In the genomic region with DNA sequence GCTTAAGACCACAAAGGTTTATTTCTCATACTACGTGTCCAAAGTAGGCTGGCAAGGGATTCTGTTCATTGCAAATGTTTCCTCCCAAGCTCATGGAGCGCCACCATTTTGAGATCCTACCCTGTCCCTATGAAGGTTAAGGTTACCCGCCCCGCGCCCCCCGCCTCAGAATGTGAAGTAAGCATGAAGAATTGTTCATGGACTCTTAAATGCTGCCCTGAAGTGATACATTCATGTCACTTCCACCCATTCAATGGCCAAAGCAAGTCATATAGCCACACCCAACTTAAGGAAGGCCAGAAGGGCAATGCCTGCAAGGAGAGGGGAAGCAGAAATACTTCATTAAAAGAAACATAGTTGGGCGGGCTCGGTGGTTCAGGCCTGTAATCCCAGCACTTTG, we compare ENCODE assay signal across 8 cellular contexts. TPM values are rescaled to one million over a fixed set of nuclear protein-coding genes. Genes with fewer than 3 reads are reported as not detected.
DNase-seq lines count a peak whose midpoint lies in the region; ATAC-seq, FAIRE-seq and TF ChIP-seq lines count a peak whose summit lies in the region.

No MANE protein-coding gene starts in this region.

- H3K36me3 ChIP-seq in heart right ventricle (no peaks in the 10 kb centered on the region), K562 (ENCODE audit: control insufficient read depth, insufficient read depth, low read length) (no peaks in the 10 kb centered on the region), mucosa of stomach (ENCODE audit: control insufficient read depth, insufficient read depth, low read length) (no peaks in the 10 kb centered on the region), upper lobe of right lung (no peaks in the 10 kb centered on the region)

- WGBS in heart right ventricle, 2 donors, result 76 to 85% methylated on average over 8 of the region's 8 CpGs
- 86% methylated on average over 6 of the region's 8 CpGs for WGBS in K562 (ENCODE audit: insufficient coverage, low coverage, missing lambda C conversion rate)

- ATAC-seq in heart right ventricle (no peak), Right ventricle myocardium superior (ENCODE audit: poor library complexity) (no peak), K562 (no peak), upper lobe of right lung (no peak), HG02588 (IDR thresholded peaks at IDR 0.05; ENCODE audit: unreplicated experiment) (no peak)

- peak overlapping the region; percentile 87 for H3K4me2 ChIP-seq in K562 (ENCODE audit: insufficient read depth, low read length)

- H3K4me1 ChIP-seq in heart right ventricle (peaks cover 3 to 50% (median 33%) of the 10 kb centered on the region in 9 donors), K562 (replicated peaks in 1 of 2; ENCODE audit: control insufficient read depth in 2 of 2, insufficient read depth in 2 of 2, low read length in 2 of 2) (peaks cover 46 to 58% of the 10 kb centered on the region in 2 experiments), mucosa of stomach (ENCODE audit: control insufficient read depth, insufficient read depth, low read length) (peaks cover 52% of the 10 kb centered on the region), upper lobe of right lung (peaks cover 33% of the 10 kb centered on the region)

- TF ChIP-seq CTCF in heart right ventricle (IDR thresholded peaks at IDR 0.05) (no peak), K562 (IDR thresholded peaks at IDR 0.05 in 2 of 3, conservative IDR thresholded peaks at IDR 0.05 in 1 of 3; ENCODE audit: insufficient read depth in 2 of 3, low read depth in 1 of 3, low read length in 3 of 3) (no peak), upper lobe of right lung (IDR thresholded peaks at IDR 0.05) (no peak)

- H3K9ac ChIP-seq in K562 (ENCODE audit: insufficient read depth in 1 of 2, low read depth in 2 of 2, low read length in 2 of 2) (peak overlapping the region in 1 of 2 experiments; percentile 92; a peak in 1 of 4 replicates), mucosa of stomach (ENCODE audit: low read length) (peak overlapping the region; percentile 81)

- no peak for TF ChIP-seq EP300 in K562 (IDR thresholded peaks at IDR 0.05; ENCODE audit: low read length)

- TF ChIP-seq POLR2A in K562 (conservative IDR thresholded peaks at IDR 0.05), result no peak

- no peak for TF ChIP-seq RAD21 in K562 (CRISPR knock-in tag; conservative IDR thresholded peaks at IDR 0.05 in 1 of 2, IDR thresholded peaks at IDR 0.05 in 1 of 2)

- BruUV-seq in K562 (replicated peaks; lab: Mats Ljungman, UMichigan), result no TSS peak

- H3K9me3 ChIP-seq in heart right ventricle (no peaks in the 10 kb centered on the region), K562 (replicated peaks; ENCODE audit: control insufficient read depth, insufficient read depth, low read depth, low read length) (no peaks in the 10 kb centered on the region), mucosa of stomach (ENCODE audit: control insufficient read depth, low read length) (no peaks in the 10 kb centered on the region), upper lobe of right lung (no peaks in the 10 kb centered on the region)

- 0 out of 3 replicates have a peak, but pooled peaks cover 6% of the 10 kb centered on the region for H3K79me2 ChIP-seq in K562 (ENCODE audit: control insufficient read depth, insufficient read depth, low read length)

- H3K27me3 ChIP-seq in heart right ventricle (no peaks in the 10 kb centered on the region), K562 (ENCODE audit: control insufficient read depth in 2 of 2, insufficient read depth in 2 of 2, low read length in 2 of 2) (no peaks in the 10 kb centered on the region), mucosa of stomach (ENCODE audit: control insufficient read depth, insufficient read depth, low read length) (no peaks in the 10 kb centered on the region), upper lobe of right lung (no peaks in the 10 kb centered on the region)

- in situ Hi-C loops in K562 (cut with MboI), result no loop called here

- CTCF ChIA-PET in K562 (lab: Yijun Ruan, JAX; ENCODE audit: low intra/inter-chr PET ratio), result interaction anchor here (0.6 to 5.3 kb wide), 4 partner anchors 13 to 91 kb away, joined by 3 to 54 read pairs (median 8); a partner anchor contains a TSS

- intact Hi-C loops in heart right ventricle (cut with DNase I) (loop anchor here in 9 of 10 donors (2.0 to 10.0 kb wide), 7 partner anchors 34 to 420 kb away; a partner anchor contains a TSS), Right ventricle myocardium superior (cut with DNase I) (loop anchor here (5.0 kb wide), 1 partner anchor 408 kb away; no protein-coding TSS in a partner anchor), K562 (cut with micrococcal nuclease) (no loop called here), upper lobe of right lung (cut with DNase I) (loop anchor here (10.0 kb wide), 1 partner anchor 780 kb away; no protein-coding TSS in a partner anchor)

- H3K9me1 ChIP-seq in K562 (ENCODE audit: control insufficient read depth, insufficient read depth, low read length), result no peaks in the 10 kb centered on the region

- FAIRE-seq in K562 (lab: Jason Lieb, UNC), result no peak

- peak overlapping the region; percentile 16; the same call in 1 of the 2 replicates for H2AFZ ChIP-seq in K562 (ENCODE audit: low read depth, low read length)

- H3K4me3 ChIP-seq in heart right ventricle, result peak overlapping the region in 2 of 10 donors; percentile 72 to 78
- H3K4me3 ChIP-seq in K562, result no peak overlapping the region
- no peak overlapping the region for H3K4me3 ChIP-seq in mucosa of stomach (ENCODE audit: low read length)
- no peak overlapping the region for H3K4me3 ChIP-seq in upper lobe of right lung

- H3K27ac ChIP-seq in heart right ventricle (peak overlapping the region in 9 of 10 donors; percentile 93 to 99 (median 97)), K562 (ENCODE audit: extremely low read depth, low read depth, low read length) (peak overlapping the region; percentile 96), upper lobe of right lung (peak overlapping the region; percentile 99)

- H4K20me1 ChIP-seq in K562 (replicated peaks; ENCODE audit: control insufficient read depth, insufficient read depth, low read length), result no peaks in the 10 kb centered on the region

- POLR2A ChIA-PET in K562 (lab: Yijun Ruan, JAX), result interaction anchor here (0.7 to 1.3 kb wide), 6 partner anchors 14 to 210 kb away, joined by 3 to 8 read pairs (median 3); no protein-coding TSS in a partner anchor

- no peak for DNase-seq in heart right ventricle
- DNase-seq in Right ventricle myocardium superior, result no peak
- no peak for DNase-seq in K562 (ENCODE audit: extremely low read depth in 1 of 4, low spot score in 3 of 4)
- DNase-seq in upper lobe of right lung, result no peak
- no peak for DNase-seq in NCI-H446 (lab: John Stamatoyannopoulos, UW)
- no peak for DNase-seq in NK-92 (lab: John Stamatoyannopoulos, UW; ENCODE audit: unreplicated experiment)

RNA-seq across cellular contexts. Expression of a gene that starts 4.2 kb away (rescaled TPM):
- total RNA-seq in heart right ventricle (under 1 TPM in 9 of 10 donors, not detected in 1; 0.16 to 0.45 (median 0.28) TPM), Right ventricle myocardium superior (0.43 TPM), K562 (2014; rRNA removed) (0.24 and 0.27 TPM in 2 replicates), K562 (2014; rRNA removed; fragmentation: Illumina TruSeq; extraction: Trizol) (0.11 and 0.13 TPM in 2 replicates), K562 (2015; rRNA removed; fragmentation: Illumina TruSeq; extraction: Trizol) (not detected in 2 replicates), K562 (2021) (0.18 and 0.20 TPM in 2 replicates), upper lobe of right lung (0.67 TPM)
- polyA plus RNA-seq in heart right ventricle (1 to 10 TPM in 1 of 2 donors, under 1 TPM in 1; 0.30 to 1.1 TPM), K562 (2011; rRNA removed) (0.07 TPM in 1 of 2 replicates, not detected in the other), K562 (2014; fragmentation: Illumina TruSeq; extraction: Trizol) (0.21 and 0.45 TPM in 2 replicates), K562 (2014; fragmentation: Nextera tagmentation; extraction: Ambion mirVana) (under 1 TPM; 0.25 to 0.61 TPM), K562 (2014; rRNA removed) (0.23 TPM in 1 of 2 replicates, not detected in the other)
- 0.25 TPM in 1 of 2 replicates, not detected in the other for total RNA-seq in K562 (2011; cell fraction: chromatin; rRNA removed; ENCODE audit: low replicate concordance)
- 0.33 TPM in 1 of 2 replicates, not detected in the other for total RNA-seq in K562 (2011; cell fraction: nucleolus; rRNA removed)
- total RNA-seq in K562 (2011; cell fraction: nucleoplasm; rRNA removed), result 0.29 TPM in 1 of 2 replicates, not detected in the other
- polyA plus RNA-seq in K562 (2011; cell fraction: cytosol; rRNA removed), result 0.13 TPM in 1 of 2 replicates, not detected in the other
- polyA plus RNA-seq in K562 (2011; cell fraction: nucleus; rRNA removed), result 0.13 and 0.46 TPM in 2 replicates
- polyA plus RNA-seq in K562 (2012), result 0.18 and 0.29 TPM in 2 replicates
- 0.15 TPM in 1 of 2 replicates, not detected in the other for polyA minus RNA-seq in K562 (2011; rRNA and poly(A)+ RNA removed)
- not detected in 2 replicates for polyA minus RNA-seq in K562 (2011; cell fraction: cytosol; rRNA and poly(A)+ RNA removed)
- polyA minus RNA-seq in K562 (2011; cell fraction: nucleus; rRNA and poly(A)+ RNA removed), result 0.22 and 0.27 TPM in 2 replicates

RNA-seq across cellular contexts. Expression of a gene that starts 6.6 kb away (rescaled TPM):
- total RNA-seq in heart right ventricle (10 to 100 TPM; 22.1 to 58.4 (median 32.2) TPM), Right ventricle myocardium superior (50.0 TPM), K562 (2014; rRNA removed) (3.7 and 6.4 TPM in 2 replicates), K562 (2014; rRNA removed; fragmentation: Illumina TruSeq; extraction: Trizol) (2.2 and 2.6 TPM in 2 replicates), K562 (2015; rRNA removed; fragmentation: Illumina TruSeq; extraction: Trizol) (4.1 and 4.3 TPM in 2 replicates), K562 (2021) (9.3 and 10.6 TPM in 2 replicates), upper lobe of right lung (52.8 TPM)
- polyA plus RNA-seq in heart right ventricle (10 to 100 TPM; 37.1 to 39.2 TPM), K562 (2011; rRNA removed) (1.9 and 2.8 TPM in 2 replicates), K562 (2014; fragmentation: Illumina TruSeq; extraction: Trizol) (2.6 and 3.1 TPM in 2 replicates), K562 (2014; fragmentation: Nextera tagmentation; extraction: Ambion mirVana) (under 1 TPM; 0.29 to 0.53 TPM), K562 (2014; rRNA removed) (7.7 and 7.8 TPM in 2 replicates)
- total RNA-seq in K562 (2011; cell fraction: chromatin; rRNA removed; ENCODE audit: low replicate concordance), result 10.9 and 15.3 TPM in 2 replicates
- total RNA-seq in K562 (2011; cell fraction: nucleolus; rRNA removed), result 9.5 TPM in 2 replicates
- 10.8 and 13.2 TPM in 2 replicates for total RNA-seq in K562 (2011; cell fraction: nucleoplasm; rRNA removed)
- 2.7 and 15.0 TPM in 2 replicates for polyA plus RNA-seq in K562 (2011; cell fraction: cytosol; rRNA removed)
- 12.7 and 34.2 TPM in 2 replicates for polyA plus RNA-seq in K562 (2011; cell fraction: nucleus; rRNA removed)
- polyA plus RNA-seq in K562 (2012), result 5.6 and 6.2 TPM in 2 replicates
- 2.0 and 3.0 TPM in 2 replicates for polyA minus RNA-seq in K562 (2011; rRNA and poly(A)+ RNA removed)
- 2.1 and 3.3 TPM in 2 replicates for polyA minus RNA-seq in K562 (2011; cell fraction: cytosol; rRNA and poly(A)+ RNA removed)
- 5.0 and 9.7 TPM in 2 replicates for polyA minus RNA-seq in K562 (2011; cell fraction: nucleus; rRNA and poly(A)+ RNA removed)

RNA-seq across cellular contexts. Expression of a gene that starts 35.0 kb away (rescaled TPM):
- total RNA-seq in heart right ventricle, result 10 to 100 TPM; 14.2 to 24.4 (median 17.5) TPM
- polyA plus RNA-seq in heart right ventricle, result 10 to 100 TPM; 21.1 to 25.2 TPM
- total RNA-seq in Right ventricle myocardium superior, result 21.2 TPM
- total RNA-seq in K562 (2011; cell fraction: chromatin; rRNA removed; ENCODE audit: low replicate concordance), result 6.3 and 19.5 TPM in 2 replicates
- total RNA-seq in K562 (2011; cell fraction: nucleolus; rRNA removed), result 8.9 and 9.8 TPM in 2 replicates
- 7.5 and 9.5 TPM in 2 replicates for total RNA-seq in K562 (2011; cell fraction: nucleoplasm; rRNA removed)
- 3.9 and 4.0 TPM in 2 replicates for total RNA-seq in K562 (2014; rRNA removed)
- total RNA-seq in K562 (2014; rRNA removed; fragmentation: Illumina TruSeq; extraction: Trizol), result 2.3 and 2.9 TPM in 2 replicates
- 3.3 and 3.7 TPM in 2 replicates for total RNA-seq in K562 (2015; rRNA removed; fragmentation: Illumina TruSeq; extraction: Trizol)
- total RNA-seq in K562 (2021), result 4.6 and 6.3 TPM in 2 replicates
- 3.8 and 4.0 TPM in 2 replicates for polyA plus RNA-seq in K562 (2011; rRNA removed)
- polyA plus RNA-seq in K562 (2011; cell fraction: cytosol; rRNA removed), result 5.6 and 9.9 TPM in 2 replicates
- polyA plus RNA-seq in K562 (2011; cell fraction: nucleus; rRNA removed), result 18.5 and 28.6 TPM in 2 replicates
- polyA plus RNA-seq in K562 (2012), result 3.6 and 7.8 TPM in 2 replicates
- polyA plus RNA-seq in K562 (2014; fragmentation: Illumina TruSeq; extraction: Trizol), result 4.6 and 5.0 TPM in 2 replicates
- polyA plus RNA-seq in K562 (2014; fragmentation: Nextera tagmentation; extraction: Ambion mirVana), result under 1 TPM; 0.42 to 0.55 TPM
- 4.6 and 4.7 TPM in 2 replicates for polyA plus RNA-seq in K562 (2014; rRNA removed)
- 2.2 and 3.0 TPM in 2 replicates for polyA minus RNA-seq in K562 (2011; rRNA and poly(A)+ RNA removed)
- polyA minus RNA-seq in K562 (2011; cell fraction: cytosol; rRNA and poly(A)+ RNA removed), result 1.8 and 2.2 TPM in 2 replicates
- 3.9 and 4.0 TPM in 2 replicates for polyA minus RNA-seq in K562 (2011; cell fraction: nucleus; rRNA and poly(A)+ RNA removed)
- 39.2 TPM for total RNA-seq in upper lobe of right lung

RNA-seq across cellular contexts. Expression of a gene that starts 47.5 kb away (rescaled TPM):
- total RNA-seq in heart right ventricle (not detected), Right ventricle myocardium superior (not detected), K562 (2014; rRNA removed) (not detected in 2 replicates), K562 (2014; rRNA removed; fragmentation: Illumina TruSeq; extraction: Trizol) (not detected in 2 replicates), K562 (2015; rRNA removed; fragmentation: Illumina TruSeq; extraction: Trizol) (not detected in 2 replicates), K562 (2021) (not detected in 2 replicates), upper lobe of right lung (not detected)
- polyA plus RNA-seq in heart right ventricle (not detected), K562 (2011; rRNA removed) (not detected in 2 replicates), K562 (2014; fragmentation: Illumina TruSeq; extraction: Trizol) (not detected in 2 replicates), K562 (2014; fragmentation: Nextera tagmentation; extraction: Ambion mirVana) (not detected), K562 (2014; rRNA removed) (not detected in 2 replicates)
- total RNA-seq in K562 (2011; cell fraction: chromatin; rRNA removed; ENCODE audit: low replicate concordance), result not detected in 2 replicates
- not detected in 2 replicates for total RNA-seq in K562 (2011; cell fraction: nucleolus; rRNA removed)
- total RNA-seq in K562 (2011; cell fraction: nucleoplasm; rRNA removed), result not detected in 2 replicates
- polyA plus RNA-seq in K562 (2011; cell fraction: cytosol; rRNA removed), result not detected in 2 replicates
- polyA plus RNA-seq in K562 (2011; cell fraction: nucleus; rRNA removed), result not detected in 2 replicates
- not detected in 2 replicates for polyA plus RNA-seq in K562 (2012)
- polyA minus RNA-seq in K562 (2011; rRNA and poly(A)+ RNA removed), result not detected in 2 replicates
- not detected in 2 replicates for polyA minus RNA-seq in K562 (2011; cell fraction: cytosol; rRNA and poly(A)+ RNA removed)
- not detected in 2 replicates for polyA minus RNA-seq in K562 (2011; cell fraction: nucleus; rRNA and poly(A)+ RNA removed)

RNA-seq across cellular contexts. Expression of a gene that starts 50.8 kb away (rescaled TPM):
- total RNA-seq in heart right ventricle, result not detected
- not detected for polyA plus RNA-seq in heart right ventricle
- not detected for total RNA-seq in Right ventricle myocardium superior
- total RNA-seq in K562 (2011; cell fraction: chromatin; rRNA removed; ENCODE audit: low replicate concordance), result not detected in 2 replicates
- not detected in 2 replicates for total RNA-seq in K562 (2011; cell fraction: nucleolus; rRNA removed)
- total RNA-seq in K562 (2011; cell fraction: nucleoplasm; rRNA removed), result not detected in 2 replicates
- total RNA-seq in K562 (2014; rRNA removed), result not detected in 2 replicates
- total RNA-seq in K562 (2014; rRNA removed; fragmentation: Illumina TruSeq; extraction: Trizol), result not detected in 2 replicates
- total RNA-seq in K562 (2015; rRNA removed; fragmentation: Illumina TruSeq; extraction: Trizol), result not detected in 2 replicates
- total RNA-seq in K562 (2021), result not detected in 2 replicates
- polyA plus RNA-seq in K562 (2011; rRNA removed), result not detected in 2 replicates
- not detected in 2 replicates for polyA plus RNA-seq in K562 (2011; cell fraction: cytosol; rRNA removed)
- not detected in 2 replicates for polyA plus RNA-seq in K562 (2011; cell fraction: nucleus; rRNA removed)
- not detected in 2 replicates for polyA plus RNA-seq in K562 (2012)
- polyA plus RNA-seq in K562 (2014; fragmentation: Illumina TruSeq; extraction: Trizol), result not detected in 2 replicates
- not detected for polyA plus RNA-seq in K562 (2014; fragmentation: Nextera tagmentation; extraction: Ambion mirVana)
- not detected in 2 replicates for polyA plus RNA-seq in K562 (2014; rRNA removed)
- polyA minus RNA-seq in K562 (2011; rRNA and poly(A)+ RNA removed), result 0.06 TPM in 1 of 2 replicates, not detected in the other
- not detected in 2 replicates for polyA minus RNA-seq in K562 (2011; cell fraction: cytosol; rRNA and poly(A)+ RNA removed)
- polyA minus RNA-seq in K562 (2011; cell fraction: nucleus; rRNA and poly(A)+ RNA removed), result not detected in 2 replicates
- total RNA-seq in upper lobe of right lung, result not detected
